ENCODE assay signal across 13 cellular contexts in genomic region chr2:121501070-121501469, GRCh38. TPM values are rescaled to one million over a fixed set of nuclear protein-coding genes. Genes with fewer than 3 reads are reported as not detected.
DNase-seq lines count a peak whose midpoint lies in the region; ATAC-seq, FAIRE-seq and TF ChIP-seq lines count a peak whose summit lies in the region.
"Had no signal": no experiment of that assay in that cellular context is flagged by ENCODE, and none has a peak within 500 bp of the region (broad histone marks: within the 10 kb centered on the region; RNA-seq: fewer than 3 reads in every experiment).

No MANE protein-coding gene starts in this region.

- no peak for DNase-seq in Caco-2
- DNase-seq in bronchial epithelial cell (ENCODE audit: low read depth), result peak; percentile 89
- peak; percentile 75 for DNase-seq in myocyte (ENCODE audit: low read depth)
- no peak for DNase-seq in activated CD4-positive, CD25-positive, alpha-beta regulatory T cell treated with anti-CD3 and anti-CD28 coated beads, Interleukin-2, amount 50 U/mL, for 72 hours
- no peak for DNase-seq in middle frontal gyrus (ENCODE audit: extremely low spot score, low spot score)
- DNase-seq in activated naive CD4-positive, alpha-beta T cell (lab: John Stamatoyannopoulos, UW), result no peak
- DNase-seq: CD4-positive, alpha-beta T cell; NCI-H524; posterior cingulate gyrus had no signal

- no peak for TF ChIP-seq CTCF in Caco-2 (IDR thresholded peaks at IDR 0.05; ENCODE audit: insufficient read depth in 1 of 2, low read depth in 1 of 2, low read length in 1 of 2, severe bottlenecking in 1 of 2, unreplicated experiment in 1 of 2)
- TF ChIP-seq CTCF in bronchial epithelial cell (IDR thresholded peaks at IDR 0.05; ENCODE audit: insufficient read depth, low read length, severe bottlenecking), result no peak

- peaks cover 21% of the 10 kb centered on the region for H3K9me3 Mint-ChIP-seq in Caco-2 (ENCODE audit: unreplicated experiment)
- H3K9me3 Mint-ChIP-seq: CD4-positive, alpha-beta T cell had no signal

- no peak overlapping the region for H3K4me3 Mint-ChIP-seq in Caco-2 (ENCODE audit: unreplicated experiment)
- H3K4me3 Mint-ChIP-seq: CD4-positive, alpha-beta T cell had no signal

- peaks cover 1% of the 10 kb centered on the region for H3K36me3 ChIP-seq in Caco-2 (ENCODE audit: control insufficient read depth, insufficient read depth, low read length)
- H3K36me3 ChIP-seq in bronchial epithelial cell (ENCODE audit: control insufficient read depth, insufficient read depth, low read length), result no peaks in the 10 kb centered on the region

- H3K9me3 ChIP-seq in Caco-2, result peaks cover 6% of the 10 kb centered on the region; the same call in 1 of the 2 replicates

- POLR2A ChIA-PET in Caco-2 (lab: Charles Lee), result no interaction called here

- no peak for FAIRE-seq in bronchial epithelial cell (lab: Jason Lieb, UNC)

- H3K27me3 ChIP-seq in Caco-2 (replicated peaks; ENCODE audit: control insufficient read depth, insufficient read depth, low read length) (no peaks in the 10 kb centered on the region), bronchial epithelial cell (ENCODE audit: control insufficient read depth, insufficient read depth, low read length) (no peaks in the 10 kb centered on the region)

- peaks cover 37% of the 10 kb centered on the region for H3K36me3 Mint-ChIP-seq in Caco-2 (ENCODE audit: insufficient read depth, unreplicated experiment)

- H3K4me1 Mint-ChIP-seq in Caco-2 (ENCODE audit: low read depth, unreplicated experiment), result no peaks in the 10 kb centered on the region

- H3K4me1 ChIP-seq in Caco-2, result no peaks in the 10 kb centered on the region

- ATAC-seq in HG02885 (IDR thresholded peaks at IDR 0.05; ENCODE audit: poor library complexity, unreplicated experiment) (peak; percentile 75), HG02884 (IDR thresholded peaks at IDR 0.05; ENCODE audit: unreplicated experiment) (no peak)

- no peak overlapping the region for H3K4me3 ChIP-seq in Caco-2 (ENCODE audit: low read depth, low read length)
- H3K4me3 ChIP-seq in bronchial epithelial cell (ENCODE audit: low read depth, low read length), result no peak overlapping the region

- H3K27ac Mint-ChIP-seq in Caco-2 (ENCODE audit: unreplicated experiment), result no peak overlapping the region
- H3K27ac Mint-ChIP-seq: CD4-positive, alpha-beta T cell had no signal

- no peaks in the 10 kb centered on the region for H3K27me3 Mint-ChIP-seq in Caco-2 (ENCODE audit: insufficient read depth, unreplicated experiment)
- H3K27me3 Mint-ChIP-seq: CD4-positive, alpha-beta T cell had no signal

- intact Hi-C loops in Caco-2 (cut with micrococcal nuclease; ENCODE audit: unreplicated experiment), result no loop called here

- BruUV-seq in Caco-2 (replicated peaks; lab: Mats Ljungman, UMichigan), result TSS peak; percentile 3

- CTCF ChIA-PET in Caco-2 (lab: Charles Lee), result no interaction called here

RNA-seq across cellular contexts. Expression of gene RNU4ATAC, which starts 29.6 kb away (rescaled TPM):
- total RNA-seq in Caco-2 (2022), result not detected in 2 replicates
- under 0.01 TPM in 2 replicates for total RNA-seq in bronchial epithelial cell
- not detected in 2 replicates for total RNA-seq in myocyte
- not detected for polyA plus RNA-seq in myocyte (2012)
- total RNA-seq: CD4-positive, alpha-beta T cell had no signal
- polyA plus RNA-seq: adipose tissue, esophagus had no signal

Comparison
In these comparisons a context has a peak if more than half of its experiments do, and no peak if none do; other contexts are left out.
1. DNase-seq: peak in bronchial epithelial cell (single experiment) and myocyte (single experiment); none in Caco-2 (0 of 2), activated CD4-positive, CD25-positive, alpha-beta regulatory T cell treated with anti-CD3 and anti-CD28 coated beads, Interleukin-2, amount 50 U/mL, for 72 hours (single experiment), middle frontal gyrus (single experiment) and activated naive CD4-positive, alpha-beta T cell (0 of 4).